ENCODE assay signal across 10 cellular contexts in the genomic region with DNA sequence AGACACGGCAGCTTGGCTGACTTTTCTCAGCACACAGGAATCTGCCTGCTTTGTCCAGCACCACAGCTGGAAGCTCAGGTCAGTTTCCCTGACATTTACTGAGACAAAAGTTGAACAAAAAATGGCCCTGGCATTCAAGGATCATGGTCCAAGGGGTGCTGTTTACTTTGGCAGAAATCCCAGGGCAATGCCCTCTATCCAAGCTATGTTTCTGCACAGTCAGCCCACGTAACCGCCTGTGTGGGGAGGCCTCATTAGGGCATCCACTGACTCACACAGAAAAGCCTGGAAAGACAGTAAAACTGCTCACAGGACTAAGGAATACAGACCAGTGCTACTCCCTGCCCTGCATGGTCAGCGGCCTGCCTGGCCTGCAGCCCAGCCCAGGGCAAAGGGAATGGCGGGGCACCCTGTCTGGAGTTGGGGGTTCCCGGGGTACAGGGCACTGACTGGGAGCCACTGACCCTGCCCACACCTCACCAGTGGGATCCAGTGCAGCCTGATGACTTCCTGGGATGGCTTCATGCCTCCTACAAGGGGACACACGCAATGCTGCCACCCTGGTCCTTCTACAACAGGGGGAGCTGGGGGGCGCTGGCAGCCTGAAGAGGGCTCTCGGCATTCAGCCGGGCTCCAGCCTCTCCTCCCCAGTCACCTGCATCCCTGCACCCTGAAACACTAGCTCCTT.
DNase-seq lines count a peak whose midpoint lies in the region; ATAC-seq and TF ChIP-seq lines count a peak whose summit lies in the region.
"Had no signal": no experiment of that assay in that cellular context is flagged by ENCODE, and none has a peak within 500 bp of the region (broad histone marks: within the 10 kb centered on the region; RNA-seq: fewer than 3 reads in every experiment).

No MANE protein-coding gene starts in this region.

- H3K36me3 Mint-ChIP-seq in glutamatergic neuron (ENCODE audit: unreplicated experiment), result peaks cover 17% of the 10 kb centered on the region
- peaks cover 12 to 38% (median 23%) of the 10 kb centered on the region in 3 donors for H3K36me3 Mint-ChIP-seq in naive thymus-derived CD8-positive, alpha-beta T cell

- no peak overlapping the region for H2AFZ ChIP-seq in fibroblast of lung (ENCODE audit: low read length)

- in situ Hi-C loops in G401 (cut with HindIII; ENCODE audit: low sequenced_read_pairs), result no loop called here
- in situ Hi-C loops in Panc1 (cut with HindIII; ENCODE audit: low pct_unique_long_range_greater_than_20kb, low sequenced_read_pairs), result no loop called here

- H3K27ac ChIP-seq in Panc1 (ENCODE audit: low read length) (no peak overlapping the region), fibroblast of lung (ENCODE audit: insufficient read depth, low read length) (no peak overlapping the region), rectal smooth muscle tissue (ENCODE audit: low read depth, low read length) (peak overlapping the region; percentile 8)
- H3K27ac ChIP-seq: cardiac muscle cell had no signal

- no peak overlapping the region for H3K4me3 ChIP-seq in Panc1 (ENCODE audit: low read depth in 2 of 2, low read length in 2 of 2)
- no peak overlapping the region for H3K4me3 ChIP-seq in fibroblast of lung (replicated peaks in 1 of 4; ENCODE audit: control extremely low read depth in 1 of 4, insufficient read depth in 1 of 4, low read depth in 3 of 4, low read length in 4 of 4)
- H3K4me3 ChIP-seq in rectal smooth muscle tissue (ENCODE audit: low read length), result no peak overlapping the region
- H3K4me3 ChIP-seq: cardiac muscle cell had no signal

- no peak overlapping the region for H3K4me3 Mint-ChIP-seq in glutamatergic neuron (ENCODE audit: unreplicated experiment)
- no peak overlapping the region for H3K4me3 Mint-ChIP-seq in naive thymus-derived CD8-positive, alpha-beta T cell

- no peak overlapping the region for H3K9ac ChIP-seq in fibroblast of lung (ENCODE audit: insufficient read depth, low read length)
- no peak overlapping the region for H3K9ac ChIP-seq in rectal smooth muscle tissue (ENCODE audit: low read length)

- ATAC-seq in Panc1 (peak; percentile 49; the same call in 1 of the 2 replicates), HG03135 (IDR thresholded peaks at IDR 0.05; ENCODE audit: unreplicated experiment) (no peak)
- ATAC-seq in naive thymus-derived CD8-positive, alpha-beta T cell, result no peak

- H3K27me3 ChIP-seq in Panc1 (ENCODE audit: control insufficient read depth, insufficient read depth, low read length) (no peaks in the 10 kb centered on the region), fibroblast of lung (ENCODE audit: control insufficient read depth, insufficient read depth, low read length) (no peaks in the 10 kb centered on the region), rectal smooth muscle tissue (ENCODE audit: control insufficient read depth, insufficient read depth, low read length) (no peaks in the 10 kb centered on the region)
- H3K27me3 ChIP-seq: cardiac muscle cell had no signal

- H3K36me3 ChIP-seq in Panc1 (ENCODE audit: control insufficient read depth, insufficient read depth, low read length) (peaks cover 7% of the 10 kb centered on the region), fibroblast of lung (ENCODE audit: control insufficient read depth, insufficient read depth, low read length) (peaks cover 11% of the 10 kb centered on the region), rectal smooth muscle tissue (ENCODE audit: control insufficient read depth, insufficient read depth, low read length) (peaks cover 11% of the 10 kb centered on the region)

- H3K9me3 ChIP-seq in Panc1 (ENCODE audit: control insufficient read depth, insufficient read depth, low read depth, low read length) (no peaks in the 10 kb centered on the region), fibroblast of lung (ENCODE audit: control insufficient read depth, insufficient read depth, low read depth, low read length) (no peaks in the 10 kb centered on the region)

- H3K4me2 ChIP-seq in fibroblast of lung (ENCODE audit: extremely low read depth, insufficient read depth, low read length), result no peak overlapping the region

- POLR2A ChIA-PET in Panc1 (lab: Charles Lee), result no interaction called here
- POLR2A ChIA-PET in naive thymus-derived CD8-positive, alpha-beta T cell (lab: Charles Lee), result no interaction called here

- intact Hi-C loops in Panc1 (cut with micrococcal nuclease; ENCODE audit: unreplicated experiment), result no loop called here

- TF ChIP-seq CTCF in Panc1 (IDR thresholded peaks at IDR 0.05), result no peak
- no peak for TF ChIP-seq CTCF in fibroblast of lung (conservative IDR thresholded peaks at IDR 0.05 in 1 of 2, IDR thresholded peaks at IDR 0.05 in 1 of 2; ENCODE audit: low read depth in 1 of 2, low read length in 2 of 2)
- TF ChIP-seq CTCF in glutamatergic neuron (IDR thresholded peaks at IDR 0.05; ENCODE audit: partially characterized antibody, unreplicated experiment), result no peak

- BruUV-seq in Panc1 (replicated peaks; lab: Mats Ljungman, UMichigan), result no TSS peak

- DNase-seq in G401 (ENCODE audit: low spot score) (peak; percentile 27), Panc1 (ENCODE audit: low read depth, low spot score) (no peak), fibroblast of lung (ENCODE audit: low read depth in 2 of 2) (peak; percentile 86 to 91), glutamatergic neuron (no peak)
- DNase-seq in activated CD4-positive, CD25-positive, alpha-beta regulatory T cell treated with anti-CD3 and anti-CD28 coated beads, Interleukin-2, amount 50 U/mL, for 72 hours, result no peak
- no peak for DNase-seq in naive thymus-derived CD8-positive, alpha-beta T cell
- DNase-seq: MV-4-11 had no signal

- H3K9me3 Mint-ChIP-seq in glutamatergic neuron (ENCODE audit: unreplicated experiment), result peaks cover 13% of the 10 kb centered on the region
- peaks cover 0 to 10% (median 8%) of the 10 kb centered on the region in 9 donors for H3K9me3 Mint-ChIP-seq in naive thymus-derived CD8-positive, alpha-beta T cell

- no peaks in the 10 kb centered on the region for H3K4me1 Mint-ChIP-seq in glutamatergic neuron (ENCODE audit: low read depth, unreplicated experiment)
- H3K4me1 Mint-ChIP-seq in naive thymus-derived CD8-positive, alpha-beta T cell, result no peaks in the 10 kb centered on the region

- no peaks in the 10 kb centered on the region for H3K79me2 ChIP-seq in fibroblast of lung (ENCODE audit: control insufficient read depth, insufficient read depth, low read length)

- H3K4me1 ChIP-seq in Panc1 (ENCODE audit: control insufficient read depth, insufficient read depth, low read length) (no peaks in the 10 kb centered on the region), fibroblast of lung (ENCODE audit: control insufficient read depth, extremely low read depth, insufficient read depth, low read length) (peaks cover 6% of the 10 kb centered on the region), rectal smooth muscle tissue (ENCODE audit: control insufficient read depth, insufficient read depth, low read length) (no peaks in the 10 kb centered on the region)

- CTCF ChIA-PET in Panc1 (lab: Charles Lee), result no interaction called here

- H3K27me3 Mint-ChIP-seq in glutamatergic neuron (ENCODE audit: unreplicated experiment), result peaks cover 10% of the 10 kb centered on the region
- no peaks in the 10 kb centered on the region for H3K27me3 Mint-ChIP-seq in naive thymus-derived CD8-positive, alpha-beta T cell

- no peak overlapping the region for H3K27ac Mint-ChIP-seq in glutamatergic neuron (ENCODE audit: unreplicated experiment)
- no peak overlapping the region for H3K27ac Mint-ChIP-seq in naive thymus-derived CD8-positive, alpha-beta T cell

- no peaks in the 10 kb centered on the region for H4K20me1 ChIP-seq in fibroblast of lung (ENCODE audit: control insufficient read depth, extremely low read depth, insufficient read depth, low read length)

Comparison
In these comparisons a context has a peak if more than half of its experiments do, and no peak if none do; other contexts are left out.
1. DNase-seq: peak in G401 (single experiment) and fibroblast of lung (2 of 2); none in Panc1 (single experiment), glutamatergic neuron (single experiment), activated CD4-positive, CD25-positive, alpha-beta regulatory T cell treated with anti-CD3 and anti-CD28 coated beads, Interleukin-2, amount 50 U/mL, for 72 hours (single experiment) and naive thymus-derived CD8-positive, alpha-beta T cell (0 of 10).